8 cellular contexts compared by ENCODE assay signal in the genomic region with DNA sequence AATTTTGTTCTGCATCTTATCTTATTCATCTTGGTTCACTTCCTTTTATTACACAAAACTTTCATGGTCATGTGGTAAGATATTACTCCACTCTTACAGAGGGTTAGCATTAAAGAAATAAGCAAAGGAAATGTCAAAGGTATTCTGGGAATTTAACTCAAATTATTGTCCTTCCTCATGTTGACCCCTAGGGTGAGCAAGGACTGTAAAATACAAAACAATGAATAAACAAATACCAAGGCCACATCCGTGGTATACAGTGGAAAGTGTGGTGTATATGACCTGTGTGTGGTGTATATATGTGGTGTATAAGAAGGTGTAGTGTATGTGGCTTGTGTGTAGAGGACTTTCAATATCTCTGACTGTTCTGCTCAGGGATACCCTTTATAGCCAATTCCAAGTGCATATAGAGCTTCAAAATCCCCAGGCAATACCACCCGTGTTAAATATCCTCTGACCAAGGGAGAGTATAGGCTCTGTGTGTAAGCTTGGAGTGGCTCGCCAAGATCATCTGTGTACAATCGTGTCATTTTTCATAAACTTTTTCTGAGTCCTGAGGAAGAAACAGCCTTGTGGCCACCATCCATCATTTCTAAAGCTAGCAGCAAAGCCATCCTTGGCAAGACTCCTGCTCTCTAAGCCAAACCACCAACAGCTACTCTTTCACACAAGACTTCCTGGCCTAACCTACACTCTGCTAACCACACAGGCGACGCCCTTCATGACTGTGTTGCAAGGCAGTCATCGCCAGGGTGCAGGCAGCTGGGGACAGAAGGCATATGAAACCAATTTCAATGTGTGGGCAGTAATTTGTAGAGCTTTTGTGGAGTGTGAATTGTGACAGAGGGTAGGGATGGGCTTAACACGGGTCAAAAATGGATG.
A peak's percentile ranks its signal among the peaks of the same experiment; 100 is the strongest.
DNase-seq lines count a peak whose midpoint lies in the region; ATAC-seq lines count a peak whose summit lies in the region.

No MANE protein-coding gene starts in this region.

- ATAC-seq in HG02588 (IDR thresholded peaks at IDR 0.05; ENCODE audit: unreplicated experiment), result peak; percentile 78

- DNase-seq in GM04504 (ENCODE audit: low read depth) (peak; percentile 95), NCI-H2196 (lab: John Stamatoyannopoulos, UW; ENCODE audit: unreplicated experiment) (peak; percentile 28), fibroblast of peridontal ligament (ENCODE audit: extremely low read depth) (peak; percentile 96), NCI-H187 treated with DMSO at 0.1 percent for 48 hours (lab: John Stamatoyannopoulos, UW) (no peak), RKO (ENCODE audit: low spot score) (no peak)
- peak in 2 of 3 experiments; percentile 46 to 54 for DNase-seq in activated CD8-positive, alpha-beta memory T cell treated with anti-CD3 and anti-CD28 coated beads for 48 hours (ENCODE audit: low read depth in 2 of 3, low spot score in 2 of 3)
- peak; percentile 72 to 75 for DNase-seq in stimulated activated CD4-positive, alpha-beta T cell treated with anti-CD3 and anti-CD28 coated beads, Interleukin-2, amount 100 ng/mL, for 24 hours

Comparison
In these comparisons a context has a peak if more than half of its experiments do, and no peak if none do; other contexts are left out.
1. DNase-seq: peak in GM04504 (single experiment), NCI-H2196 (single experiment), activated CD8-positive, alpha-beta memory T cell treated with anti-CD3 and anti-CD28 coated beads for 48 hours (2 of 3), fibroblast of peridontal ligament (single experiment) and stimulated activated CD4-positive, alpha-beta T cell treated with anti-CD3 and anti-CD28 coated beads, Interleukin-2, amount 100 ng/mL, for 24 hours (2 of 2); none in NCI-H187 treated with DMSO at 0.1 percent for 48 hours (single experiment) and RKO (single experiment).